17 cellular contexts compared by ENCODE assay signal in genomic region chr1:221979461-221980032, GRCh38.
A peak's percentile ranks its signal among the peaks of the same experiment; 100 is the strongest.
DNase-seq lines count a peak whose midpoint lies in the region; ATAC-seq, FAIRE-seq and TF ChIP-seq lines count a peak whose summit lies in the region.
"Had no signal": no experiment of that assay in that cellular context is flagged by ENCODE, and none has a peak within 500 bp of the region (broad histone marks: within the 10 kb centered on the region; RNA-seq: fewer than 3 reads in every experiment).

No MANE protein-coding gene starts in this region.

- no peaks in the 10 kb centered on the region for H3K36me3 Mint-ChIP-seq in Caco-2 (ENCODE audit: insufficient read depth, unreplicated experiment)
- H3K36me3 Mint-ChIP-seq: CD8-positive, alpha-beta memory T cell had no signal

- intact Hi-C loops in Caco-2 (cut with micrococcal nuclease; ENCODE audit: unreplicated experiment) = no loop called here

- no peak overlapping the region for H3K4me3 Mint-ChIP-seq in Caco-2 (ENCODE audit: unreplicated experiment)
- H3K4me3 Mint-ChIP-seq: CD8-positive, alpha-beta memory T cell; IgD-negative memory B cell had no signal

- no peak for ATAC-seq in HG02642 (IDR thresholded peaks at IDR 0.05; ENCODE audit: poor library complexity, unreplicated experiment)
- no peak for ATAC-seq in HG02840 (IDR thresholded peaks at IDR 0.05; ENCODE audit: low FRiP score, unreplicated experiment)
- ATAC-seq: gastrocnemius medialis had no signal

- no peaks in the 10 kb centered on the region for H3K4me1 Mint-ChIP-seq in Caco-2 (ENCODE audit: low read depth, unreplicated experiment)
- H3K4me1 Mint-ChIP-seq: CD8-positive, alpha-beta memory T cell; IgD-negative memory B cell had no signal

- H4K20me1 ChIP-seq in keratinocyte (ENCODE audit: control insufficient read depth, extremely low read depth, insufficient read depth, low read length) = no peaks in the 10 kb centered on the region

- H3K4me2 ChIP-seq in keratinocyte (ENCODE audit: control insufficient read depth, extremely low read depth, insufficient read depth, low read depth, low read length) = no peak overlapping the region

- DNase-seq in Caco-2 (no peak), astrocyte of the cerebellum (ENCODE audit: low read depth) (no peak), keratinocyte (ENCODE audit: low read depth, low spot score) (no peak), NCI-H2171 treated with DMSO at 0.1 percent for 48 hours (lab: John Stamatoyannopoulos, UW) (no peak), HEK293T (ENCODE audit: extremely low spot score) (no peak)
- DNase-seq: caudate nucleus; CD8-positive, alpha-beta memory T cell; gastrocnemius medialis; NCI-H2029 treated with DMSO at 0.1 percent for 48 hours; Right ventricle myocardium superior; stimulated activated CD4-positive, alpha-beta T cell treated with anti-CD3 and anti-CD28 coated beads, Interleukin-4, amount 100 ng/mL, for 24 hours; stomach had no signal

- H3K27ac Mint-ChIP-seq in Caco-2 (ENCODE audit: unreplicated experiment) = no peak overlapping the region

- CTCF ChIA-PET in Caco-2 (lab: Charles Lee) = no interaction called here
- CTCF ChIA-PET in HEK293T (lab: Yijun Ruan, JAX) = no interaction called here

- H3K9me3 ChIP-seq in Caco-2 (no peaks in the 10 kb centered on the region), HUES64 (ENCODE audit: insufficient read depth, low read depth, low read length) (no peaks in the 10 kb centered on the region), keratinocyte (ENCODE audit: control insufficient read depth, low read depth, low read length) (no peaks in the 10 kb centered on the region)
- H3K9me3 ChIP-seq: gastrocnemius medialis, stomach had no signal

- peak; percentile 17 to 31 for TF ChIP-seq CTCF in Caco-2 (IDR thresholded peaks at IDR 0.05; ENCODE audit: insufficient read depth in 1 of 2, low read depth in 1 of 2, low read length in 1 of 2, severe bottlenecking in 1 of 2, unreplicated experiment in 1 of 2)
- TF ChIP-seq CTCF in astrocyte of the cerebellum (IDR thresholded peaks at IDR 0.05; ENCODE audit: low read depth, low read length, missing control alignments) = peak; percentile 15
- peak in 2 of 3 experiments; percentile 26 to 42 for TF ChIP-seq CTCF in keratinocyte (optimal IDR thresholded peaks at IDR 0.05 in 1 of 3, IDR thresholded peaks at IDR 0.05 in 1 of 3, conservative IDR thresholded peaks at IDR 0.05 in 1 of 3; ENCODE audit: extremely low read depth in 1 of 3, insufficient read depth in 2 of 3, low read length in 3 of 3)

- H3K9ac ChIP-seq in HUES64 (ENCODE audit: low read depth, low read length) = no peak overlapping the region
- no peak overlapping the region for H3K9ac ChIP-seq in keratinocyte (ENCODE audit: control insufficient read depth, extremely low read depth, insufficient read depth, low read length)
- H3K9ac ChIP-seq: parathyroid adenoma had no signal

- no peak overlapping the region for H2AFZ ChIP-seq in keratinocyte (ENCODE audit: control insufficient read depth, low read length)
- H2AFZ ChIP-seq: parathyroid adenoma had no signal

- POLR2A ChIA-PET in Caco-2 (lab: Charles Lee) (no interaction called here), HEK293T (lab: Yijun Ruan, JAX) (no interaction called here)

- H3K27me3 ChIP-seq in Caco-2 (replicated peaks; ENCODE audit: control insufficient read depth, insufficient read depth, low read length) (no peaks in the 10 kb centered on the region), HUES64 (ENCODE audit: insufficient read depth, low read length) (no peaks in the 10 kb centered on the region), keratinocyte (ENCODE audit: control insufficient read depth, extremely low read depth, insufficient read depth, low read length) (no peaks in the 10 kb centered on the region)
- H3K27me3 ChIP-seq: gastrocnemius medialis, stomach had no signal

- in situ Hi-C loops in astrocyte of the cerebellum (cut with HindIII; ENCODE audit: low sequenced_read_pairs) = no loop called here

- peaks cover 12% of the 10 kb centered on the region for H3K27me3 Mint-ChIP-seq in Caco-2 (ENCODE audit: insufficient read depth, unreplicated experiment)

- H3K36me3 ChIP-seq in Caco-2 (ENCODE audit: control insufficient read depth, insufficient read depth, low read length) (no peaks in the 10 kb centered on the region), HUES64 (ENCODE audit: insufficient read depth, low read length) (no peaks in the 10 kb centered on the region), keratinocyte (ENCODE audit: control insufficient read depth in 2 of 2, extremely low read depth in 1 of 2, insufficient read depth in 2 of 2, low read length in 2 of 2) (no peaks in the 10 kb centered on the region)
- H3K36me3 ChIP-seq: gastrocnemius medialis, stomach had no signal

- H3K9me1 ChIP-seq in keratinocyte (ENCODE audit: control insufficient read depth, extremely low read depth, insufficient read depth, low read length) = no peaks in the 10 kb centered on the region

- H3K9me3 Mint-ChIP-seq in Caco-2 (ENCODE audit: unreplicated experiment) = no peaks in the 10 kb centered on the region
- H3K9me3 Mint-ChIP-seq: CD8-positive, alpha-beta memory T cell; IgD-negative memory B cell had no signal

- H3K4me3 ChIP-seq in Caco-2 (ENCODE audit: low read depth, low read length) (no peak overlapping the region), HUES64 (ENCODE audit: low read length) (no peak overlapping the region), astrocyte of the cerebellum (ENCODE audit: low read depth, low read length) (no peak overlapping the region), keratinocyte (ENCODE audit: control insufficient read depth in 2 of 3, extremely low read depth in 1 of 3, insufficient read depth in 2 of 3, low read depth in 1 of 3, low read length in 3 of 3) (no peak overlapping the region)
- H3K4me3 ChIP-seq: gastrocnemius medialis, stomach had no signal

- H3K79me2 ChIP-seq in keratinocyte (ENCODE audit: control insufficient read depth, insufficient read depth, low read length) = no peaks in the 10 kb centered on the region
- H3K79me2 ChIP-seq: parathyroid adenoma had no signal

- H3K27ac ChIP-seq in HUES64 (ENCODE audit: low read depth, low read length) (peak overlapping the region; percentile 58; the same call in 1 of the 2 replicates), keratinocyte (ENCODE audit: control insufficient read depth, insufficient read depth, low read length) (no peak overlapping the region)
- H3K27ac ChIP-seq: gastrocnemius medialis, parathyroid adenoma, stomach had no signal

- dilution Hi-C loops in keratinocyte (cut with MboI; ENCODE audit: extremely low pct_ligation_motif_present, low sequenced_read_pairs) = no loop called here

- no peaks in the 10 kb centered on the region for H3K4me1 ChIP-seq in Caco-2
- H3K4me1 ChIP-seq in HUES64 (ENCODE audit: insufficient read depth, low read length) = peaks cover 7% of the 10 kb centered on the region
- H3K4me1 ChIP-seq in keratinocyte (ENCODE audit: control insufficient read depth, extremely low read depth, insufficient read depth, low read length) = no peaks in the 10 kb centered on the region
- H3K4me1 ChIP-seq: gastrocnemius medialis, parathyroid adenoma, stomach had no signal

- no TSS peak for BruUV-seq in Caco-2 (replicated peaks; lab: Mats Ljungman, UMichigan)

- FAIRE-seq in keratinocyte (lab: Jason Lieb, UNC) = no peak

TF ChIP-seq in HEK293T, 16 proteins besides CTCF, POLR2A, EP300 and RAD21:
- TF ChIP-seq ARNT (IDR thresholded peaks at IDR 0.05) = no peak
- no peak for TF ChIP-seq NFRKB (IDR thresholded peaks at IDR 0.05)
- TF ChIP-seq ZNF384 (IDR thresholded peaks at IDR 0.05) = no peak
